In genomic region chr21:45846373-45847160, GRCh38 we compare ENCODE assay signal across 9 cellular contexts.
DNase-seq lines count a peak whose midpoint lies in the region; ATAC-seq and TF ChIP-seq lines count a peak whose summit lies in the region.
"Had no signal": no experiment of that assay in that cellular context is flagged by ENCODE, and none has a peak within 500 bp of the region (broad histone marks: within the 10 kb centered on the region; RNA-seq: fewer than 3 reads in every experiment).

No MANE protein-coding gene starts in this region.

- WGBS in testis, 2 donors: 74 to 79% methylated on average over 8 of the region's 8 CpGs

- peaks cover 21% of the 10 kb centered on the region for H3K4me1 ChIP-seq in Loucy (ENCODE audit: insufficient read depth, low read length, poor library complexity, severe bottlenecking)
- no peaks in the 10 kb centered on the region for H3K4me1 ChIP-seq in testis

- no peak overlapping the region for H2AFZ ChIP-seq in Loucy (ENCODE audit: low read length)

- H3K9me3 ChIP-seq in Loucy (ENCODE audit: insufficient read depth, low read depth, low read length): no peaks in the 10 kb centered on the region
- no peaks in the 10 kb centered on the region for H3K9me3 ChIP-seq in testis

- no peaks in the 10 kb centered on the region for H3K79me2 ChIP-seq in Loucy (ENCODE audit: insufficient read depth, low read length)

- no peak for TF ChIP-seq POLR2A in testis (IDR thresholded peaks at IDR 0.05)
- no peak for TF ChIP-seq POLR2A in GM18505 (IDR thresholded peaks at IDR 0.05; ENCODE audit: borderline replicate concordance, extremely low read depth, insufficient read depth, insufficient read length)

- intact Hi-C loops in testis (cut with DNase I; ENCODE audit: low total_unique reads): no loop called here

- H3F3A ChIP-seq in Loucy (ENCODE audit: low read depth): no peaks in the 10 kb centered on the region

- ATAC-seq in left lobe of liver (no peak), GM18505 (IDR thresholded peaks at IDR 0.05; ENCODE audit: unreplicated experiment) (no peak)

- no peak overlapping the region for H3K4me2 ChIP-seq in Loucy (ENCODE audit: low read depth, low read length, poor library complexity, severe bottlenecking)

- H3K27me3 ChIP-seq in Loucy (ENCODE audit: insufficient read depth, low read length, poor library complexity, severe bottlenecking) (no peaks in the 10 kb centered on the region), testis (no peaks in the 10 kb centered on the region)

- H3K27ac ChIP-seq in testis: no peak overlapping the region

- DNase-seq in fibroblast of mammary gland (ENCODE audit: low read depth) (peak; percentile 63), left lobe of liver (ENCODE audit: low spot score) (peak; percentile 23), testis (peak; percentile 25), RKO (ENCODE audit: low spot score) (no peak), NCI-H2081 (lab: John Stamatoyannopoulos, UW) (no peak)
- DNase-seq: activated CD4-positive, alpha-beta T cell treated with anti-CD3 and anti-CD28 coated beads, Interleukin-2, amount 10 ng/mL, durations not matched to agents 24 days and 14 days; NCI-H2029 treated with DMSO at 0.1 percent for 48 hours had no signal

- H3K4me3 ChIP-seq in Loucy (ENCODE audit: low read length, poor library complexity, severe bottlenecking) (no peak overlapping the region), fibroblast of mammary gland (ENCODE audit: control insufficient read depth, low read depth, low read length) (no peak overlapping the region), testis (no peak overlapping the region)

- peak overlapping the region; percentile 28 for H3K9ac ChIP-seq in Loucy (ENCODE audit: low read depth, low read length, poor library complexity, severe bottlenecking)

- H4K20me1 ChIP-seq in Loucy (ENCODE audit: insufficient read depth, low read length, poor library complexity, severe bottlenecking): no peaks in the 10 kb centered on the region

- H3K9me2 ChIP-seq in Loucy (replicated peaks; ENCODE audit: low read depth, low read length): no peaks in the 10 kb centered on the region

- TF ChIP-seq CTCF in Loucy (conservative IDR thresholded peaks at IDR 0.05; ENCODE audit: low read length): no peak
- TF ChIP-seq CTCF in fibroblast of mammary gland (conservative IDR thresholded peaks at IDR 0.05; ENCODE audit: control insufficient read depth, insufficient read depth, low read depth, low read length): no peak
- TF ChIP-seq CTCF in testis (IDR thresholded peaks at IDR 0.05): no peak

- H3K36me3 ChIP-seq in Loucy (ENCODE audit: insufficient read depth, low read length) (no peaks in the 10 kb centered on the region), testis (ENCODE audit: low read depth, missing control alignments) (no peaks in the 10 kb centered on the region)

Comparison
In these comparisons a context has a peak if more than half of its experiments do, and no peak if none do; other contexts are left out.
1. DNase-seq: peak in fibroblast of mammary gland (single experiment), left lobe of liver (single experiment) and testis (single experiment); none in RKO (single experiment) and NCI-H2081 (0 of 2).